In genomic region chrX:1877780-1878179, GRCh38 we compare ENCODE assay signal across 28 cellular contexts.
"Had no signal": no experiment of that assay in that cellular context is flagged by ENCODE, and none has a peak within 500 bp of the region (broad histone marks: within the 10 kb centered on the region; RNA-seq: fewer than 3 reads in every experiment).

No MANE protein-coding gene starts in this region.

- H2AFZ ChIP-seq: hepatocyte had no signal

- FAIRE-seq: pancreas had no signal

- H3K36me3 ChIP-seq: left ventricle myocardium inferior, pancreas, prostate gland, stomach, thyroid gland, upper lobe of right lung, uterus had no signal

- H3K4me3 ChIP-seq: hepatocyte, left ventricle myocardium inferior, lung, pancreas, prostate gland, skin epidermis, stomach, testis, thyroid gland, upper lobe of right lung, uterus had no signal

- H3K9me3 Mint-ChIP-seq: natural killer cell treated with Interleukin-12 subunit alpha and Interleukin-12 subunit beta and Interleukin-15 and Interleukin-18, amount 100 ng/mL, for 72 hours had no signal

- DNase-seq: islet precursor cell; left ventricle myocardium inferior; mesendoderm; naive B cell; nucleus accumbens; pancreas; posterior cingulate gyrus; retina; right cardiac atrium; stimulated activated CD4-positive, alpha-beta T cell treated with anti-CD3 and anti-CD28 coated beads, Interleukin-12 subunit alpha, Interleukin-12 subunit beta, amount 100 ng/mL, for 4 hours; stimulated activated CD4-positive, alpha-beta T cell treated with anti-CD3 and anti-CD28 coated beads, Interleukin-15, amount 100 ng/mL, for 24 hours; stimulated activated CD4-positive, alpha-beta T cell treated with anti-CD3 and anti-CD28 coated beads, Interleukin-2, amount 100 ng/mL, for 24 hours; stimulated activated CD4-positive, alpha-beta T cell treated with anti-CD3 and anti-CD28 coated beads, Interleukin-4, amount 100 ng/mL, for 1 hour; stimulated activated naive B cell treated with anti-CD40 and anti-IgM and Interleukin-4, amounts not matched to agents 10 μg/mL and 1 μg/mL and 100 μg/mL, for 72 hours; stimulated activated naive CD8-positive, alpha-beta T cell treated with anti-CD3 and anti-CD28 coated beads, Interleukin-15, Interleukin-2, amounts not matched to agents 100 U/mL and 50 U/mL, for 24 hours; stomach; testis; thyroid gland; trophoblast cell; uterus had no signal

- H3K4me3 Mint-ChIP-seq: mesothelial cell of epicardium; naive B cell; natural killer cell treated with Interleukin-12 subunit alpha and Interleukin-12 subunit beta and Interleukin-15 and Interleukin-18, amount 100 ng/mL, for 72 hours; stimulated activated naive B cell treated with anti-CD40 and anti-IgM and Interleukin-4, amounts not matched to agents 10 μg/mL and 1 μg/mL and 100 μg/mL, for 72 hours had no signal

- H3K4me1 Mint-ChIP-seq: mesothelial cell of epicardium; stimulated activated naive B cell treated with anti-CD40 and anti-IgM and Interleukin-4, amounts not matched to agents 10 μg/mL and 1 μg/mL and 100 μg/mL, for 72 hours had no signal

- H3K79me2 ChIP-seq: hepatocyte had no signal

- H3K27ac ChIP-seq: hepatocyte, left ventricle myocardium inferior, pancreas, prostate gland, skin epidermis, stomach, testis, thyroid gland, upper lobe of right lung, uterus had no signal

- H3K27me3 ChIP-seq: hepatocyte, pancreas, stomach, testis, thyroid gland, upper lobe of right lung, uterus had no signal

- ATAC-seq: natural killer cell treated with Interleukin-12 subunit alpha and Interleukin-12 subunit beta and Interleukin-15 and Interleukin-18, amount 100 ng/mL, for 72 hours; pancreas; right cardiac atrium; sciatic nerve; stimulated activated naive B cell treated with anti-CD40 and anti-IgM and Interleukin-4, amounts not matched to agents 10 μg/mL and 1 μg/mL and 100 μg/mL, for 72 hours; stimulated activated naive CD8-positive, alpha-beta T cell treated with anti-CD3 and anti-CD28 coated beads, Interleukin-15, Interleukin-2, amounts not matched to agents 100 U/mL and 50 U/mL, for 24 hours; upper lobe of right lung had no signal

- H3K4me1 ChIP-seq: left ventricle myocardium inferior, pancreas, prostate gland, stomach, testis, thyroid gland, upper lobe of right lung, uterus had no signal

- H3K9me3 ChIP-seq: pancreas, prostate gland, testis, thyroid gland, upper lobe of right lung, uterus had no signal

- H3K4me2 ChIP-seq: hepatocyte had no signal

- H3K27ac Mint-ChIP-seq: mesothelial cell of epicardium; naive B cell; natural killer cell treated with Interleukin-12 subunit alpha and Interleukin-12 subunit beta and Interleukin-15 and Interleukin-18, amount 100 ng/mL, for 72 hours; stimulated activated naive B cell treated with anti-CD40 and anti-IgM and Interleukin-4, amounts not matched to agents 10 μg/mL and 1 μg/mL and 100 μg/mL, for 72 hours had no signal
